Comparison of ENCODE assay signal across 1 cellular context in genomic region chr10:72692057-72692891, GRCh38.
TF ChIP-seq lines count a peak whose summit lies in the region.

Gene MCU (plus strand): TSS chr10:72692143. CDS start chr10:72692152, 9 bp downstream.

TF ChIP-seq in K562, 482 proteins besides CTCF, POLR2A, EP300 and RAD21 (continued from another document and continues in another):
- TF ChIP-seq ZNF395 (CRISPR knock-in tag; IDR thresholded peaks at IDR 0.05) (no peak), PCBP1 (IDR thresholded peaks at IDR 0.05; ENCODE audit: low read depth, low read length, poor library complexity, severe bottlenecking) (peak; percentile 75), TEAD2 (tag; IDR thresholded peaks at IDR 0.05) (no peak), ID3 (CRISPR knock-in tag; IDR thresholded peaks at IDR 0.05) (no peak), ID3 (tag; IDR thresholded peaks at IDR 0.05) (peak; percentile 62; the same call in 1 of the 2 replicates), NR0B1 (IDR thresholded peaks at IDR 0.05; ENCODE audit: partially characterized antibody) (no peak), TCF7L2 (IDR thresholded peaks at IDR 0.05; ENCODE audit: low read depth, low read length) (no peak), HOXB6 (CRISPR knock-in tag; IDR thresholded peaks at IDR 0.05; ENCODE audit: borderline replicate concordance) (no peak), ZNF507 (tag; conservative IDR thresholded peaks at IDR 0.05) (no peak), USF2 (CRISPR knock-in tag; IDR thresholded peaks at IDR 0.05) (no peak), PPARD (CRISPR knock-in tag; IDR thresholded peaks at IDR 0.05) (no peak), CBFA2T3 (IDR thresholded peaks at IDR 0.05) (no peak), CCAR2 (IDR thresholded peaks at IDR 0.05; ENCODE audit: low read depth, low read length) (no peak), MLX (CRISPR knock-in tag; conservative IDR thresholded peaks at IDR 0.05) (no peak), KAT2B (IDR thresholded peaks at IDR 0.05; ENCODE audit: low read depth, low read length) (no peak), KLF6 (CRISPR knock-in tag; IDR thresholded peaks at IDR 0.05; ENCODE audit: borderline replicate concordance) (no peak), NRF1 (conservative IDR thresholded peaks at IDR 0.05 in 1 of 2, IDR thresholded peaks at IDR 0.05 in 1 of 2) (peak; percentile 68 to 77; a peak in 3 of 4 replicates), NCOA6 (IDR thresholded peaks at IDR 0.05) (no peak), ZBTB12 (CRISPR knock-in tag; IDR thresholded peaks at IDR 0.05) (no peak), PKNOX1 (IDR thresholded peaks at IDR 0.05) (peak; percentile 99), CBFA2T2 (conservative IDR thresholded peaks at IDR 0.05) (no peak), YY1 (IDR thresholded peaks at IDR 0.05; ENCODE audit: borderline replicate concordance in 1 of 3, control insufficient read depth in 1 of 3, extremely low read depth in 1 of 3, insufficient read depth in 3 of 3, insufficient read length in 1 of 3, insufficient replicate concordance in 2 of 3, low read depth in 1 of 3, low read length in 2 of 3) (peak; percentile 54 to 92 (median 87)), ATF6 (CRISPR knock-in tag; IDR thresholded peaks at IDR 0.05) (no peak), HNRNPK (IDR thresholded peaks at IDR 0.05; ENCODE audit: low read depth, low read length, poor library complexity, severe bottlenecking) (no peak), GATAD2A (IDR thresholded peaks at IDR 0.05) (no peak), NR1H2 (CRISPR knock-in tag; IDR thresholded peaks at IDR 0.05) (no peak), DLX4 (CRISPR knock-in tag; IDR thresholded peaks at IDR 0.05) (no peak), RBM25 (IDR thresholded peaks at IDR 0.05; ENCODE audit: low read depth, low read length, severe bottlenecking) (peak; percentile 34), MECOM (CRISPR knock-in tag; IDR thresholded peaks at IDR 0.05) (no peak), TAF15 (IDR thresholded peaks at IDR 0.05; ENCODE audit: low read depth, low read length) (no peak), SP2 (IDR thresholded peaks at IDR 0.05; ENCODE audit: extremely low read depth, low read depth, low read length, poor library complexity, severe bottlenecking) (peak; percentile 70), DNMT1 (IDR thresholded peaks at IDR 0.05) (no peak), ZBTB2 (IDR thresholded peaks at IDR 0.05) (no peak), ZNF609 (CRISPR knock-in tag; IDR thresholded peaks at IDR 0.05; ENCODE audit: borderline replicate concordance) (0 out of 2 replicates have a peak, but pooled peaks have one; percentile 3), NR4A1 (CRISPR knock-in tag; IDR thresholded peaks at IDR 0.05) (no peak), NR4A1 (tag; IDR thresholded peaks at IDR 0.05) (no peak), XRCC3 (IDR thresholded peaks at IDR 0.05) (no peak), SRF (CRISPR knock-in tag; IDR thresholded peaks at IDR 0.05) (peak in 1 of 2 experiments; percentile 45; a peak in 1 of 4 replicates), ZNF583 (CRISPR knock-in tag; IDR thresholded peaks at IDR 0.05) (0 out of 2 replicates have a peak, but pooled peaks have one; percentile 25), ZNF133 (CRISPR knock-in tag; IDR thresholded peaks at IDR 0.05) (no peak), RBM14 (IDR thresholded peaks at IDR 0.05; ENCODE audit: borderline replicate concordance, insufficient read depth, low read depth, low read length) (no peak), NFE2 (IDR thresholded peaks at IDR 0.05; ENCODE audit: low read depth) (no peak), ZNF699 (CRISPR knock-in tag; IDR thresholded peaks at IDR 0.05; ENCODE audit: insufficient replicate concordance) (no peak), FOXJ3 (CRISPR knock-in tag; IDR thresholded peaks at IDR 0.05) (no peak), MLLT1 (IDR thresholded peaks at IDR 0.05) (no peak)
